In the genomic region with DNA sequence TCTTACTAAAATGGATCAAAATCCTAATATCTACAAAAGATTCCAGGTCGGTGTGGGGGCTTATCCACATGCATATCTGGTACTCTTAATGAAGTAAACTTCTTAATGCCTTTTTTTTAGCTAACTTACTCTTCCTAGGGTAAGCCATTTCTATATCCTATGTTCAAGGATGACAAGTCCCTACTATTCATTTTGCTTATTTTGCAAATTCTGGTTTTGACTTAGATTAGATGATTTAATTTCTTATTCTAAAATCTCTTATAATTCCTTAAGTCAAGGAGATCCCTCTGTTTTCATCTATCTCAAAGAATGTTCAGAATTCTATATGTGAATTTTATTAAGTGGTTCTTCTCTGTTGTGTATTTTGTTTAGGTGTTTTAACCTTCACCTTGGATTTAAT, we compare ENCODE assay signal across 7 cellular contexts.
"Had no signal": no experiment of that assay in that cellular context is flagged by ENCODE, and none has a peak within 500 bp of the region (broad histone marks: within the 10 kb centered on the region; RNA-seq: fewer than 3 reads in every experiment).

No MANE protein-coding gene starts in this region.

- H3K4me3 ChIP-seq: GM12878 had no signal

- ATAC-seq: GM12878 had no signal

- FAIRE-seq: G401.6, GM12878, GM12891, GM12892, GM19239 had no signal

- DNase-seq: GDM1, GF-D8 had no signal
